Comparison of ENCODE assay signal across 10 cellular contexts in the genomic region with DNA sequence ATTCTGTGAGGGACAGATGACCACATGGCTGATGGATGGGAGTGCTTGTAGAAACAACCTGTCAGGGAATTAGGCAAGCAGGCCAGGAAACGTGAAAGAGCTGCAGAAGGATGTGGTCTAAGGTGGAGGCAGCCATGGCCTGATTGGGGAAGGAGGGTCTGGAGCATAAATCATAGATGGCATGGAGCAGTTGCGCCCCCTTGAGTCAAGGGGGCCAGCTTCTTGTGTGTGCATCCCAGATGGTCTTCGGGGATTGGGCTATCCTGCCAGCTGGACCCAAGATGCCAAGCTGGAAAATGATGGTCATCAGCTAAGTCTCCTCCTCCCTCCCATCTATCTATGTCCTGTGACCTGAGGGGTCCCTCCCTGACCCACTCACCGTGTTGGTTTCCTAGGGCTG.
A peak's percentile ranks its signal among the peaks of the same experiment; 100 is the strongest.
DNase-seq lines count a peak whose midpoint lies in the region; ATAC-seq and TF ChIP-seq lines count a peak whose summit lies in the region.
"Had no signal": no experiment of that assay in that cellular context is flagged by ENCODE, and none has a peak within 500 bp of the region (broad histone marks: within the 10 kb centered on the region; RNA-seq: fewer than 3 reads in every experiment).

No MANE protein-coding gene starts in this region.

- TF ChIP-seq POLR2A in HCT116 (IDR thresholded peaks at IDR 0.05; ENCODE audit: borderline replicate concordance, extremely low read depth, insufficient read depth, insufficient read length) (no peak), right lobe of liver (IDR thresholded peaks at IDR 0.05) (no peak)

- ATAC-seq in HCT116, result peak; percentile 70
- peak; percentile 95 for ATAC-seq in WTC11
- peak in 3 of 4 donors; percentile 43 to 52 (median 45) for ATAC-seq in right lobe of liver
- no peak for ATAC-seq in HG03139 (IDR thresholded peaks at IDR 0.05; ENCODE audit: unreplicated experiment)

- H3K27me3 Mint-ChIP-seq in WTC11 (ENCODE audit: low read depth), result peaks cover 5% of the 10 kb centered on the region
- H3K27me3 Mint-ChIP-seq in activated T-helper 2 cell treated with anti-CD3 and anti-CD28 coated beads, Interferon-gamma antibody, Interleukin-2, Interleukin-4, amounts not matched to agents 10 μg/mL and 5 μg/mL and 100 μg/mL, durations not matched to agents 14 hours and 24 hours and 36 hours (ENCODE audit: low read depth), result peaks cover 16% of the 10 kb centered on the region

- H4K20me1 ChIP-seq in HCT116 (ENCODE audit: insufficient read depth), result no peaks in the 10 kb centered on the region

- no peak overlapping the region for H3K27ac Mint-ChIP-seq in WTC11
- no peak overlapping the region for H3K27ac Mint-ChIP-seq in activated T-helper 2 cell treated with anti-CD3 and anti-CD28 coated beads, Interferon-gamma antibody, Interleukin-2, Interleukin-4, amounts not matched to agents 10 μg/mL and 5 μg/mL and 100 μg/mL, durations not matched to agents 14 hours and 24 hours and 36 hours

- no peaks in the 10 kb centered on the region for H3K9me3 Mint-ChIP-seq in WTC11
- no peaks in the 10 kb centered on the region for H3K9me3 Mint-ChIP-seq in activated T-helper 2 cell treated with anti-CD3 and anti-CD28 coated beads, Interferon-gamma antibody, Interleukin-2, Interleukin-4, amounts not matched to agents 10 μg/mL and 5 μg/mL and 100 μg/mL, durations not matched to agents 14 hours and 24 hours and 36 hours

- H3K36me3 ChIP-seq in HCT116 (ENCODE audit: control insufficient read depth in 1 of 2, insufficient read depth in 2 of 2, low read length in 2 of 2) (no peaks in the 10 kb centered on the region), right lobe of liver (no peaks in the 10 kb centered on the region)

- 19% methylated on average over 2 of the region's 4 CpGs for WGBS in right lobe of liver (ENCODE audit: insufficient coverage, low coverage, low lambda C conversion rate, missing lambda C conversion rate)

- H3K27me3 ChIP-seq in HCT116 (ENCODE audit: insufficient read depth, low read length) (peaks cover 17% of the 10 kb centered on the region), right lobe of liver (no peaks in the 10 kb centered on the region)

- no peak overlapping the region for H3K4me3 Mint-ChIP-seq in WTC11
- H3K4me3 Mint-ChIP-seq in activated T-helper 2 cell treated with anti-CD3 and anti-CD28 coated beads, Interferon-gamma antibody, Interleukin-2, Interleukin-4, amounts not matched to agents 10 μg/mL and 5 μg/mL and 100 μg/mL, durations not matched to agents 14 hours and 24 hours and 36 hours (ENCODE audit: low read depth), result no peak overlapping the region

- peak; percentile 58 for TF ChIP-seq RAD21 in HCT116 (IDR thresholded peaks at IDR 0.05; ENCODE audit: low read depth)

- POLR2A ChIA-PET in HCT116 (lab: Charles Lee) (no interaction called here), WTC11 (lab: Charles Lee) (interaction anchor here (0.6 kb wide), 1 partner anchor 12 kb away, joined by 4 read pairs; no protein-coding TSS in a partner anchor)

- H3K9me3 ChIP-seq in HCT116 (ENCODE audit: control insufficient read depth in 1 of 2, insufficient read depth in 1 of 2, low read depth in 1 of 2, low read length in 2 of 2) (no peaks in the 10 kb centered on the region), right lobe of liver (no peaks in the 10 kb centered on the region)

- TF ChIP-seq CTCF in HCT116 (IDR thresholded peaks at IDR 0.05 in 2 of 3, conservative IDR thresholded peaks at IDR 0.05 in 1 of 3; ENCODE audit: borderline replicate concordance in 1 of 3, insufficient read depth in 1 of 3, low read depth in 2 of 3, low read length in 2 of 3), result peak; percentile 35 to 46 (median 39); a peak in 4 of 6 replicates
- TF ChIP-seq CTCF in WTC11 (IDR thresholded peaks at IDR 0.05), result peak; percentile 57; the same call in 1 of the 2 replicates
- peak in 2 of 4 donors; percentile 12 to 19 for TF ChIP-seq CTCF in right lobe of liver (IDR thresholded peaks at IDR 0.05)

- H3K4me1 ChIP-seq in HCT116 (ENCODE audit: control insufficient read depth in 1 of 2, insufficient read depth in 2 of 2, low read length in 2 of 2) (no peaks in the 10 kb centered on the region), right lobe of liver (no peaks in the 10 kb centered on the region)

- no peak overlapping the region for H2AFZ ChIP-seq in HCT116 (ENCODE audit: low read depth, low read length, poor library complexity, severe bottlenecking)

- H3K9me2 ChIP-seq in HCT116 (ENCODE audit: insufficient read depth), result no peaks in the 10 kb centered on the region

- no peak overlapping the region for H3K27ac ChIP-seq in HCT116 (ENCODE audit: low read depth, low read length)
- H3K27ac ChIP-seq in right lobe of liver, result no peak overlapping the region

- CTCF ChIA-PET in HCT116 (lab: Charles Lee), result interaction anchor here (0.9 to 1.7 kb wide), 3 partner anchors 9 to 123 kb away, joined by 3 to 17 read pairs (median 3); no protein-coding TSS in a partner anchor
- CTCF ChIA-PET in WTC11 (lab: Charles Lee), result interaction anchor here (0.6 to 11.5 kb wide), 37 partner anchors 8 to 528 kb away, joined by 3 to 215 read pairs (median 5); partner anchors contain the start of gene CLPB

- intact Hi-C loops in HCT116 (cut with micrococcal nuclease), result no loop called here
- intact Hi-C loops in right lobe of liver (cut with DNase I), result no loop called here
- intact Hi-C loops in activated T-helper 2 cell treated with anti-CD3 and anti-CD28 coated beads, Interferon-gamma antibody, Interleukin-2, Interleukin-4, amounts not matched to agents 10 μg/mL and 5 μg/mL and 100 μg/mL, durations not matched to agents 14 hours and 24 hours and 36 hours (cut with micrococcal nuclease), result loop anchor here (5.0 kb wide), 1 partner anchor 71 kb away; no protein-coding TSS in a partner anchor

- H3K4me3 ChIP-seq in HCT116 (replicated peaks in 1 of 2; ENCODE audit: low read depth in 1 of 2, low read length in 2 of 2) (no peak overlapping the region), right lobe of liver (no peak overlapping the region)

- no peak overlapping the region for H3K4me2 ChIP-seq in HCT116 (ENCODE audit: low read length)

- RAD21 ChIA-PET in HCT116 (lab: Charles Lee; ENCODE audit: low non-redundant PET in 1 of 2, low total read pairs in 2 of 2, uncharacterized antibody in 2 of 2, unreplicated experiment in 2 of 2), result interaction anchor here in 1 of 2 experiments (1.0 kb wide), 1 partner anchor 82 kb away, joined by 3 read pairs; no protein-coding TSS in a partner anchor

- peak; percentile 46 for DNase-seq in NK-92 treated with Interleukin-12 subunit alpha and Interleukin-12 subunit beta, amount 100 ng/mL, for 24 hours (lab: John Stamatoyannopoulos, UW)
- no peak for DNase-seq in NK-92 (lab: John Stamatoyannopoulos, UW; ENCODE audit: unreplicated experiment)
- DNase-seq in HCT116 (ENCODE audit: low read depth, low spot score), result no peak
- peak; percentile 73 for DNase-seq in WTC11 (ENCODE audit: low spot score)
- DNase-seq in right lobe of liver, result no peak
- DNase-seq in GM03348 (ENCODE audit: low spot score), result no peak
- no peak for DNase-seq in activated T-helper 2 cell treated with anti-CD3 and anti-CD28 coated beads, Interferon-gamma antibody, Interleukin-2, Interleukin-4, amounts not matched to agents 10 μg/mL and 5 μg/mL and 100 μg/mL, durations not matched to agents 14 hours and 24 hours and 36 hours (ENCODE audit: low spot score)
- DNase-seq: amygdala, NCI-H1694 treated with DMSO at 0.1 percent for 48 hours had no signal

- BruUV-seq in HCT116 (replicated peaks; lab: Mats Ljungman, UMichigan), result no TSS peak

- no peak overlapping the region for H3K9ac ChIP-seq in HCT116 (ENCODE audit: low read length)

- peaks cover 5% of the 10 kb centered on the region for H3K4me1 Mint-ChIP-seq in WTC11
- peaks cover 5% of the 10 kb centered on the region for H3K4me1 Mint-ChIP-seq in activated T-helper 2 cell treated with anti-CD3 and anti-CD28 coated beads, Interferon-gamma antibody, Interleukin-2, Interleukin-4, amounts not matched to agents 10 μg/mL and 5 μg/mL and 100 μg/mL, durations not matched to agents 14 hours and 24 hours and 36 hours (ENCODE audit: low read depth)

- H3K79me2 ChIP-seq in HCT116 (ENCODE audit: insufficient read depth, low read length), result no peaks in the 10 kb centered on the region

- no peaks in the 10 kb centered on the region for H3K36me3 Mint-ChIP-seq in WTC11
- H3K36me3 Mint-ChIP-seq in activated T-helper 2 cell treated with anti-CD3 and anti-CD28 coated beads, Interferon-gamma antibody, Interleukin-2, Interleukin-4, amounts not matched to agents 10 μg/mL and 5 μg/mL and 100 μg/mL, durations not matched to agents 14 hours and 24 hours and 36 hours (ENCODE audit: low read depth), result no peaks in the 10 kb centered on the region

TF ChIP-seq in HCT116, 20 proteins besides CTCF, POLR2A, EP300 and RAD21:
- no peak for TF ChIP-seq SIN3A (IDR thresholded peaks at IDR 0.05; ENCODE audit: low read depth)
- TF ChIP-seq, protein P1, sequence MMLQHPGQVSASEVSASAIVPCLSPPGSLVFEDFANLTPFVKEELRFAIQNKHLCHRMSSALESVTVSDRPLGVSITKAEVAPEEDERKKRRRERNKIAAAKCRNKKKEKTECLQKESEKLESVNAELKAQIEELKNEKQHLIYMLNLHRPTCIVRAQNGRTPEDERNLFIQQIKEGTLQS (IDR thresholded peaks at IDR 0.05), result no peak
- TF ChIP-seq EZH2phosphoT487 (IDR thresholded peaks at IDR 0.05; ENCODE audit: borderline replicate concordance), result no peak
- no peak for TF ChIP-seq CEBPB (IDR thresholded peaks at IDR 0.05; ENCODE audit: low read depth)
- TF ChIP-seq FOSL1 (IDR thresholded peaks at IDR 0.05; ENCODE audit: low read depth), result no peak
- no peak for TF ChIP-seq JUND (IDR thresholded peaks at IDR 0.05)
- TF ChIP-seq SRF (IDR thresholded peaks at IDR 0.05; ENCODE audit: low read depth), result no peak

TF ChIP-seq in WTC11, 78 proteins besides CTCF, POLR2A, EP300 and RAD21 (continues in another document):
- TF ChIP-seq CREB1 (CRISPR knock-in tag; IDR thresholded peaks at IDR 0.05) (no peak), ZNF121 (CRISPR knock-in tag; IDR thresholded peaks at IDR 0.05) (no peak), ZNF396 (CRISPR knock-in tag; IDR thresholded peaks at IDR 0.05; ENCODE audit: borderline replicate concordance) (no peak), CDX4 (CRISPR knock-in tag; IDR thresholded peaks at IDR 0.05; ENCODE audit: borderline replicate concordance) (no peak), NFYB (CRISPR knock-in tag; conservative IDR thresholded peaks at IDR 0.05; ENCODE audit: low read depth) (no peak)
- TF ChIP-seq, protein P2, sequence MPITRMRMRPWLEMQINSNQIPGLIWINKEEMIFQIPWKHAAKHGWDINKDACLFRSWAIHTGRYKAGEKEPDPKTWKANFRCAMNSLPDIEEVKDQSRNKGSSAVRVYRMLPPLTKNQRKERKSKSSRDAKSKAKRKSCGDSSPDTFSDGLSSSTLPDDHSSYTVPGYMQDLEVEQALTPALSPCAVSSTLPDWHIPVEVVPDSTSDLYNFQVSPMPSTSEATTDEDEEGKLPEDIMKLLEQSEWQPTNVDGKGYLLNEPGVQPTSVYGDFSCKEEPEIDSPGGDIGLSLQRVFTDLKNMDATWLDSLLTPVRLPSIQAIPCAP (CRISPR knock-in tag; IDR thresholded peaks at IDR 0.05), result no peak

Comparison
In these comparisons a context has a peak if more than half of its experiments do, and no peak if none do; other contexts are left out.
1. DNase-seq: peak in NK-92 treated with Interleukin-12 subunit alpha and Interleukin-12 subunit beta, amount 100 ng/mL, for 24 hours (single experiment) and WTC11 (single experiment); none in NK-92 (single experiment), HCT116 (single experiment), right lobe of liver (0 of 3), GM03348 (single experiment) and activated T-helper 2 cell treated with anti-CD3 and anti-CD28 coated beads, Interferon-gamma antibody, Interleukin-2, Interleukin-4, amounts not matched to agents 10 μg/mL and 5 μg/mL and 100 μg/mL, durations not matched to agents 14 hours and 24 hours and 36 hours (single experiment).